10 cellular contexts compared by ENCODE assay signal in the genomic region with DNA sequence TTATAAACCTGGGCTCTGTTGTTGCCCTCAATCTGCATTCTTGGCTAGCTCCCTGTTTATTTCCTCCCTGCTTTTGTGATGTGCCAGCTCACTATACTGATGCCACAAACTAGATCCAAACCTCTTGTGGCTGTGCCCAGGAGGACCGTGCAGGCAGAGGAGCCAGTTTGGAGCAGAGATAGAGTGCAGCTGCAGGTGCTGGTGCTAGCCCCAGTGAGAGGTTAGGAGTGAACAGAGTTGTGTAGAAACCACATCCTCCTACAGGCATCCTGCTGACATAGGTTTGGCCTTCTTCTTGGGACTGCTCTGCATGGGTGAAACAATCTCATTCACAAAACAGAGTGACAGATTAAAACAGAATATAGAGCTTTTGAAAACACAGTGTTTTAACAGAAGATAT. TPM values are rescaled to one million over a fixed set of nuclear protein-coding genes. Genes with fewer than 3 reads are reported as not detected.
DNase-seq lines count a peak whose midpoint lies in the region; ATAC-seq and TF ChIP-seq lines count a peak whose summit lies in the region.
"Had no signal": no experiment of that assay in that cellular context is flagged by ENCODE, and none has a peak within 500 bp of the region (broad histone marks: within the 10 kb centered on the region; RNA-seq: fewer than 3 reads in every experiment).

No MANE protein-coding gene starts in this region.

- H3K4me3 Mint-ChIP-seq in WTC11 (no peak overlapping the region), natural killer cell (peak overlapping the region; percentile 85)
- H3K4me3 Mint-ChIP-seq: neural crest cell had no signal

- CTCF ChIA-PET in WTC11 (lab: Charles Lee), result interaction anchor here (1.2 to 2.7 kb wide), 3 partner anchors 118 to 232 kb away, joined by 4 to 13 read pairs (median 7); no protein-coding TSS in a partner anchor

- H3K27me3 Mint-ChIP-seq in WTC11 (ENCODE audit: low read depth), result no peaks in the 10 kb centered on the region
- no peaks in the 10 kb centered on the region for H3K27me3 Mint-ChIP-seq in natural killer cell (ENCODE audit: low read depth in 2 of 2)

- in situ Hi-C loops in GM13976 (cut with MboI; ENCODE audit: low sequenced_read_pairs, unreplicated experiment), result loop anchor here (5.0 to 10.0 kb wide), 2 partner anchors 65 to 117 kb away; no protein-coding TSS in a partner anchor

- WGBS in lower leg skin, 2 donors, result 6 to 18% methylated on average over 1 of the region's 1 CpG

- H3K9me3 Mint-ChIP-seq in WTC11 (no peaks in the 10 kb centered on the region), natural killer cell (no peaks in the 10 kb centered on the region)
- H3K9me3 Mint-ChIP-seq: neural crest cell had no signal

- no peak for DNase-seq in WTC11 (ENCODE audit: low spot score)
- no peak for DNase-seq in natural killer cell
- DNase-seq in GM13976 (ENCODE audit: low spot score), result no peak
- DNase-seq in left lobe of liver (ENCODE audit: low spot score), result no peak
- DNase-seq in SHP77 treated with DMSO at 0.1 percent for 48 hours (lab: John Stamatoyannopoulos, UW), result no peak
- no peak for DNase-seq in lower leg skin (ENCODE audit: low spot score in 2 of 2)

- H3K36me3 Mint-ChIP-seq in WTC11, result no peaks in the 10 kb centered on the region
- no peaks in the 10 kb centered on the region for H3K36me3 Mint-ChIP-seq in natural killer cell

- POLR2A ChIA-PET in WTC11 (lab: Charles Lee), result no interaction called here

- H3K4me1 Mint-ChIP-seq in WTC11 (peaks cover 22% of the 10 kb centered on the region), natural killer cell (peaks cover 47 to 51% of the 10 kb centered on the region in 2 donors)

- intact Hi-C loops in natural killer cell (cut with micrococcal nuclease), result loop anchor here (10.0 kb wide), 1 partner anchor 1115 kb away; no protein-coding TSS in a partner anchor
- intact Hi-C loops in lower leg skin (cut with DNase I; ENCODE audit: low total_unique reads), result loop anchor here (10.0 kb wide), 1 partner anchor 65 kb away; no protein-coding TSS in a partner anchor

- no peak for TF ChIP-seq POLR2A in lower leg skin (IDR thresholded peaks at IDR 0.05)

- H3K27ac Mint-ChIP-seq in WTC11 (no peak overlapping the region), natural killer cell (peak overlapping the region; percentile 83 to 85)

- no peak overlapping the region for H3K4me3 ChIP-seq in lower leg skin (ENCODE audit: low read depth, poor library complexity, severe bottlenecking)

- ATAC-seq in GM18868 (IDR thresholded peaks at IDR 0.05; ENCODE audit: unreplicated experiment) (peak; percentile 87), HG02885 (IDR thresholded peaks at IDR 0.05; ENCODE audit: poor library complexity, unreplicated experiment) (peak; percentile 95), WTC11 (peak; percentile 74), natural killer cell (peak; percentile 88 to 97 (median 94)), left lobe of liver (no peak)
- ATAC-seq: HCT116 had no signal

- no peak for TF ChIP-seq CTCF in WTC11 (IDR thresholded peaks at IDR 0.05)
- no peak for TF ChIP-seq CTCF in natural killer cell (IDR thresholded peaks at IDR 0.05)
- TF ChIP-seq CTCF in GM13976 (IDR thresholded peaks at IDR 0.05; ENCODE audit: borderline replicate concordance, control extremely low read depth, extremely low read depth, insufficient read depth, missing control alignments), result no peak
- TF ChIP-seq CTCF in lower leg skin (IDR thresholded peaks at IDR 0.05), result no peak

TF ChIP-seq in WTC11, 78 proteins besides CTCF, POLR2A, EP300 and RAD21:
- TF ChIP-seq CREB1 (CRISPR knock-in tag; IDR thresholded peaks at IDR 0.05) (no peak), JUN (CRISPR knock-in tag; IDR thresholded peaks at IDR 0.05) (no peak)
- TF ChIP-seq, protein P1, sequence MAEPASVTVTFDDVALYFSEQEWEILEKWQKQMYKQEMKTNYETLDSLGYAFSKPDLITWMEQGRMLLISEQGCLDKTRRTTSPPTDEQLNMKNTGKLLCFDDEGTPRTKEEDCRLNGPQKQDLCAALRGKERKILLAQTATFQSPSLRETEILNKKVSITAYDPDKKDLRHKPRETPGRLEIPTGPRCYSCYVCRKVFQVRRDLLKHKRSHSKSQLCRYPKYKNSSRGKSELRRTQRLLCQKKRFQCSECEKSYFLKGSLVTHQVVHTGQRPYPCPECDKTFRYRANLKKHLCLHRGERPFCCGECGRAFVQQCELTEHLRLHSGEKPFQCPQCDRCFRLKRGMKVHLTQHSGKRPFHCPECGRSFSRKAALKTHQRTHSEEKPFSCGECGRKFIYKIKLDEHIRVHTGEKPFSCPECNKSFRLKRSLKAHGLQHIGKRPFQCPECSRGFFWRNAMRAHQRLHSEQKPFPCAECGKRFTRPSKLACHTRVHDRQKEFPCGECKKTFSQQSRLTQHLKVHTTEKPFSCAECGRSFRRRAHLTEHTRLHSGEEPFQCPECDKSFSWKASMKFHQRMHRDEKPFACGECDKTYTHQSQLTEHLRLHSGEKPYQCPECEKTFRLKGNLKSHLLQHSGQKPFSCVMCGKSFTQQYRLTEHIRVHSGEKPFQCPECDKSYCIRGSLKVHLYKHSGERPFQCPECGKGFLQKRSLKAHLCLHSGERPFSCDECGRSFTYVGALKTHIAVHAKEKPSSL (CRISPR knock-in tag; conservative IDR thresholded peaks at IDR 0.05), result no peak

RNA-seq across cellular contexts. Expression of a gene that starts 25.7 kb away (rescaled TPM):
- total RNA-seq in WTC11 (2021) (not detected in 3 replicates), natural killer cell (1 to 10 TPM in 1 of 3 donors, under 1 TPM in 2; 0.45 to 2.5 (median 0.64) TPM), left lobe of liver (not detected), lower leg skin (not detected)
- total RNA-seq: neural crest cell had no signal
